In the genomic region with DNA sequence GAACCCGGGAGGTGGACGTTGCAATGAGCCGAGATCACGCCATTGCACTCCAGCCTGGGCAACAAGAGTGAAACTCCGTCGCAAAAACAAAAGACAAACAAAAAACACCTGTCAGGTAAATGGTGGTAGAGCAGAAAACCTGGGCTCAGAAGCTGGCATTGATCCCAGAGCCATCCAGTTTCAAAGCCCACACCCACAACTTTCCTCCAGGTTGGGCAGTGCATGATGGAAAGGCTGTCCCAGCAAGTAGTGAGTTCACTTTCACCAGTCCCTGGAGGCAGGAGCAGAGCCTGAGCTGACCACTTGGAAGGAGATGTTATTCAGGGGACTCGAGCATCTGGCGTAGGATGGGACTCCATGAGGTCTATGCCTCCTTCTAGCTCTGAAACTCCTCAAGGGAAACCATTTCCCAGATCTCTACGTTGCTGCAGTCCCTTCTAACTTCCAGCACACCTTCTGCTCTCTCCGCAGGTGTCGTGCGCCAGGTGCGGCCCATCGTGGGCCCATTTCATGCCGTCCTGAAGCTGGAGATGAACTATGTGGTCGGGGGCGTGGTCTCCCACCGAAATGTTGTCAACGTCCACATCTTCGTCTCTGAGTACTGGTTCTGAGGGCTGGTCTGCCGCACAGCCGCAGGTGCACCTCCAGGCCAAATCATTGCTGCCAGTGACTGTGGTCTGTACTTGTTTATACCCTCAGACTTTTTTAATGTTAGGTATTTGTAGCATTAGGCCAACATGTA, we compare ENCODE assay signal across 23 cellular contexts.
DNase-seq lines count a peak whose midpoint lies in the region; ATAC-seq, FAIRE-seq and TF ChIP-seq lines count a peak whose summit lies in the region.
"Had no signal": no experiment of that assay in that cellular context is flagged by ENCODE, and none has a peak within 500 bp of the region (broad histone marks: within the 10 kb centered on the region; RNA-seq: fewer than 3 reads in every experiment).

No MANE protein-coding gene starts in this region.

- TF ChIP-seq POLR2A in A549 (IDR thresholded peaks at IDR 0.05; ENCODE audit: low read length) (no peak), H1 (IDR thresholded peaks at IDR 0.05; ENCODE audit: control extremely low read depth in 1 of 2, low read depth in 2 of 2, low read length in 2 of 2) (no peak), H54 (IDR thresholded peaks at IDR 0.05; ENCODE audit: low read depth, low read length) (no peak)

- ATAC-seq in A549 (no peak), Right ventricle myocardium superior (ENCODE audit: poor library complexity) (no peak)
- ATAC-seq: activated CD4-positive, CD25-positive, alpha-beta regulatory T cell treated with anti-CD3 and anti-CD28 coated beads, Interleukin-2, amount 50 U/mL, for 24 hours; stimulated activated effector memory CD8-positive, alpha-beta T cell treated with anti-CD3 and anti-CD28 coated beads, Interleukin-12 subunit alpha, Interleukin-12 subunit beta, amount 100 ng/mL, for 72 hours had no signal

- H2BK5ac ChIP-seq in H1 (ENCODE audit: low read depth, low read length), result no peak overlapping the region

- H3K23me2 ChIP-seq in H1 (ENCODE audit: low read depth, low read length), result no peaks in the 10 kb centered on the region

- no peak overlapping the region for H2BK20ac ChIP-seq in H1 (ENCODE audit: low read length)

- H3K23ac ChIP-seq in H1 (ENCODE audit: insufficient read length), result no peak overlapping the region

- peak overlapping the region; percentile 97 to 99 for H3K27ac ChIP-seq in A549
- no peak overlapping the region for H3K27ac ChIP-seq in H1 (ENCODE audit: low read depth, low read length)
- H3K27ac ChIP-seq: epithelial cell of prostate, ovary had no signal

- no peak overlapping the region for H3K9ac ChIP-seq in H1 (replicated peaks in 1 of 4; ENCODE audit: extremely low read depth in 1 of 4, low read depth in 3 of 4, low read length in 3 of 4)

- TF ChIP-seq RAD21 in A549 (conservative IDR thresholded peaks at IDR 0.05 in 1 of 2, IDR thresholded peaks at IDR 0.05 in 1 of 2), result no peak
- TF ChIP-seq RAD21 in H1 (IDR thresholded peaks at IDR 0.05 in 1 of 2, conservative IDR thresholded peaks at IDR 0.05 in 1 of 2; ENCODE audit: low read depth in 2 of 2, low read length in 2 of 2), result no peak

- no peak overlapping the region for H2BK15ac ChIP-seq in H1 (ENCODE audit: low read length)

- peak overlapping the region; percentile 8; the same call in 1 of the 2 replicates for H4K8ac ChIP-seq in H1 (ENCODE audit: extremely low read depth, insufficient read depth, low read length)

- no peaks in the 10 kb centered on the region for H3K36me3 ChIP-seq in H1 (ENCODE audit: control insufficient read depth in 2 of 4, insufficient read depth in 4 of 4, low read length in 3 of 4)
- H3K36me3 ChIP-seq: ovary had no signal

- H2BK120ac ChIP-seq in H1 (replicated peaks; ENCODE audit: low read depth, low read length), result no peak overlapping the region

- no peak for TF ChIP-seq CTCF in A549 (IDR thresholded peaks at IDR 0.05)
- TF ChIP-seq CTCF in H1 (IDR thresholded peaks at IDR 0.05; ENCODE audit: control extremely low read depth in 1 of 3, insufficient read depth in 1 of 3, low read depth in 1 of 3, low read length in 3 of 3), result no peak

- H3K56ac ChIP-seq in H1 (replicated peaks; ENCODE audit: insufficient read length, low read depth, low read length), result no peak overlapping the region

- intact Hi-C loops in Right ventricle myocardium superior (cut with DNase I), result no loop called here

- DNase-seq in A549 (ENCODE audit: low read depth in 1 of 2, low spot score in 1 of 2), result no peak
- DNase-seq in DMS153 (lab: John Stamatoyannopoulos, UW), result peak; percentile 70
- peak; percentile 49 for DNase-seq in NCI-H345 treated with DMSO at 0.1 percent for 48 hours (lab: John Stamatoyannopoulos, UW; ENCODE audit: unreplicated experiment)
- DNase-seq in H1 (ENCODE audit: low read depth in 1 of 2, low spot score in 2 of 2), result no peak
- no peak for DNase-seq in H54 (ENCODE audit: insufficient read length, low spot score)
- DNase-seq in NOMO-1 (lab: John Stamatoyannopoulos, UW; ENCODE audit: unreplicated experiment in 2 of 2), result no peak
- DNase-seq in Right ventricle myocardium superior, result no peak
- DNase-seq in HUDEP-2 (lab: John Stamatoyannopoulos, UW; ENCODE audit: unreplicated experiment in 76 of 76), result no peak
- DNase-seq: activated CD4-positive, alpha-beta T cell treated with anti-CD3 and anti-CD28 coated beads, Interleukin-2, amount 50 U/mL, for 48 hours; activated naive CD4-positive, alpha-beta T cell treated with anti-CD3 and anti-CD28 coated beads, Interleukin-2, amount 50 U/mL, for 16 hours; amygdala; Calu3; effector CD4-positive, alpha-beta T cell; glutamatergic neuron; islet precursor cell; NCI-H1048; NCI-H1930; ovary; stimulated activated CD4-positive, alpha-beta T cell treated with anti-CD3 and anti-CD28 coated beads, Interleukin-4, amount 100 ng/mL, for 24 hours had no signal

- H2BK12ac ChIP-seq in H1 (ENCODE audit: low read depth, low read length), result no peak overlapping the region

- TF ChIP-seq EP300 in A549 (IDR thresholded peaks at IDR 0.05) (no peak), H1 (IDR thresholded peaks at IDR 0.05; ENCODE audit: borderline replicate concordance in 1 of 2, low read depth in 2 of 2, low read length in 2 of 2) (no peak)

- WGBS in A549 (ENCODE audit: missing lambda C conversion rate), result 94% methylated on average over 20 of the region's 22 CpGs
- 93% methylated on average over 22 of the region's 22 CpGs; no CpG with 5 or more reads in 1 of the 2 experiments for WGBS in H1 (ENCODE audit: extremely low coverage in 1 of 2, insufficient coverage in 1 of 2, insufficient read length in 1 of 2, insufficient replicate concordance in 2 of 2, low coverage in 1 of 2, low lambda C conversion rate in 2 of 2, missing lambda C conversion rate in 1 of 2), 2 experiments

- H3K14ac ChIP-seq in H1 (ENCODE audit: insufficient read length), result no peak overlapping the region

- CTCF ChIA-PET in A549 (lab: Yijun Ruan, JAX) (no interaction called here), H1 (lab: Charles Lee; ENCODE audit: partially characterized antibody) (interaction anchor here (0.6 to 2.3 kb wide), 3 partner anchors 14 to 338 kb away, joined by 3 to 9 read pairs (median 4); no protein-coding TSS in a partner anchor)

- no peak overlapping the region for H4K5ac ChIP-seq in H1 (ENCODE audit: insufficient read length, low read depth, low read length)

- H3K79me2 ChIP-seq in H1 (ENCODE audit: control insufficient read depth in 1 of 2, insufficient read depth in 2 of 2, low read length in 2 of 2), result no peaks in the 10 kb centered on the region

- FAIRE-seq in A549 (lab: Jason Lieb, UNC), result no peak
- no peak for FAIRE-seq in H1 (lab: Jason Lieb, UNC)
- no peak for FAIRE-seq in H54 (lab: Jason Lieb, UNC)
- FAIRE-seq: GM12891 had no signal

- no peak overlapping the region for H2AFZ ChIP-seq in H1 (ENCODE audit: low read length)

- H3K4me3 ChIP-seq in A549 (no peak overlapping the region), H1 (ENCODE audit: extremely low read depth in 1 of 4, insufficient read depth in 2 of 4, low read depth in 3 of 4, low read length in 4 of 4) (no peak overlapping the region)
- H3K4me3 ChIP-seq: ovary had no signal

- peaks cover under 1 to 3% of the 10 kb centered on the region in 2 experiments for H4K20me1 ChIP-seq in H1 (replicated peaks in 1 of 2; ENCODE audit: control insufficient read depth in 1 of 2, insufficient read depth in 2 of 2, low read length in 2 of 2)

- POLR2A ChIA-PET in A549 (lab: Yijun Ruan, JAX) (no interaction called here), H1 (lab: Charles Lee; ENCODE audit: partially characterized antibody) (no interaction called here)

- H3K4ac ChIP-seq in H1 (replicated peaks; ENCODE audit: insufficient read length, low read depth, low read length), result no peak overlapping the region

- H4K91ac ChIP-seq in H1 (replicated peaks; ENCODE audit: insufficient read length, low read length), result no peak overlapping the region

- no peaks in the 10 kb centered on the region for H3K27me3 ChIP-seq in H1 (replicated peaks in 1 of 4; ENCODE audit: control insufficient read depth in 3 of 4, extremely low read depth in 1 of 4, insufficient read depth in 3 of 4, low read length in 3 of 4)
- H3K27me3 ChIP-seq: ovary had no signal

- H3K4me2 ChIP-seq in A549 (no peak overlapping the region), H1 (ENCODE audit: insufficient read depth in 1 of 2, low read depth in 2 of 2, low read length in 2 of 2) (no peak overlapping the region)

- H3K9me3 ChIP-seq in A549 (no peaks in the 10 kb centered on the region), H1 (ENCODE audit: insufficient read depth in 2 of 2, low read depth in 1 of 2, low read length in 1 of 2) (no peaks in the 10 kb centered on the region)
- H3K9me3 ChIP-seq: ovary had no signal

- no peak overlapping the region for H2AK5ac ChIP-seq in H1 (ENCODE audit: low read depth, low read length)

- H3K4me1 ChIP-seq in A549, result peaks cover 67% of the 10 kb centered on the region
- H3K4me1 ChIP-seq in H1 (replicated peaks in 1 of 4; ENCODE audit: control insufficient read depth in 3 of 4, insufficient read depth in 4 of 4, low read length in 3 of 4), result peaks cover 0 to 6% (median 2%) of the 10 kb centered on the region in 4 experiments; a peak in 3 of 7 replicates

- H3K18ac ChIP-seq in H1 (ENCODE audit: extremely low read depth, low read length), result no peak overlapping the region

- no peaks in the 10 kb centered on the region; the same call in 1 of the 2 replicates for H3K79me1 ChIP-seq in H1 (ENCODE audit: low read depth, low read length)

TF ChIP-seq in A549, 52 proteins besides CTCF, POLR2A, EP300 and RAD21 (continues in another document):
- no peak for TF ChIP-seq RARB (CRISPR knock-in tag; IDR thresholded peaks at IDR 0.05)
- TF ChIP-seq CBX2 (IDR thresholded peaks at IDR 0.05; ENCODE audit: borderline replicate concordance, low read depth), result no peak
- no peak for TF ChIP-seq RCOR1 (IDR thresholded peaks at IDR 0.05; ENCODE audit: low read depth, low read length)
- TF ChIP-seq ZSCAN20 (CRISPR knock-in tag; IDR thresholded peaks at IDR 0.05), result no peak
- no peak for TF ChIP-seq SREBF2 (IDR thresholded peaks at IDR 0.05)
- TF ChIP-seq, protein P1, sequence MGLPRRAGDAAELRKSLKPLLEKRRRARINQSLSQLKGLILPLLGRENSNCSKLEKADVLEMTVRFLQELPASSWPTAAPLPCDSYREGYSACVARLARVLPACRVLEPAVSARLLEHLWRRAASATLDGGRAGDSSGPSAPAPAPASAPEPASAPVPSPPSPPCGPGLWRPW (IDR thresholded peaks at IDR 0.05), result no peak
- TF ChIP-seq SMC3 (IDR thresholded peaks at IDR 0.05), result no peak

TF ChIP-seq in H1, 55 proteins besides CTCF, POLR2A, EP300 and RAD21:
- TF ChIP-seq SP2 (IDR thresholded peaks at IDR 0.05; ENCODE audit: low read length) (no peak), MAFK (IDR thresholded peaks at IDR 0.05; ENCODE audit: low read depth, low read length) (no peak)

Comparison
In these comparisons a context has a peak if more than half of its experiments do, and no peak if none do; other contexts are left out.
1. DNase-seq: peak in DMS153 (single experiment) and NCI-H345 treated with DMSO at 0.1 percent for 48 hours (single experiment); none in A549 (0 of 2), H1 (0 of 2), H54 (single experiment), NOMO-1 (0 of 2), Right ventricle myocardium superior (single experiment) and HUDEP-2 (0 of 76).